ENCODE assay signal across 26 cellular contexts in genomic region chr17:56142781-56143180, GRCh38. TPM values are rescaled to one million over a fixed set of nuclear protein-coding genes. Genes with fewer than 3 reads are reported as not detected.
"Had no signal": no experiment of that assay in that cellular context is flagged by ENCODE, and none has a peak within 500 bp of the region (broad histone marks: within the 10 kb centered on the region; RNA-seq: fewer than 3 reads in every experiment).

No MANE protein-coding gene starts in this region.

- H3K36me3 ChIP-seq: brain microvascular endothelial cell, cardiac muscle cell had no signal

- H3K27me3 ChIP-seq: brain microvascular endothelial cell, cardiac muscle cell had no signal

- DNase-seq: activated CD4-positive, alpha-beta T cell treated with anti-CD3 and anti-CD28 coated beads for 48 hours; activated CD4-positive, alpha-beta T cell treated with anti-CD3 and anti-CD28 coated beads, Interleukin-2, amount 50 U/mL, for 4 hours; activated CD4-positive, CD25-positive, alpha-beta regulatory T cell treated with anti-CD3 and anti-CD28 coated beads, Interleukin-2, amount 50 U/mL, for 72 hours; activated CD8-positive, alpha-beta memory T cell treated with anti-CD3 and anti-CD28 coated beads, Interleukin-2, amount 50 U/mL, for 48 hours; activated CD8-positive, alpha-beta T cell treated with anti-CD3 and anti-CD28 coated beads, Interleukin-2, amount 10 ng/mL, durations not matched to agents 7 days and 5 days; activated naive CD4-positive, alpha-beta T cell; activated T-cell treated with anti-CD3 and anti-CD28 coated beads, Interleukin-2, amount 50 U/mL, for 1 hour; aorta; brain microvascular endothelial cell; cerebellar nuclear complex; KBM-7; NCI-H1092; NCI-H1417; NCI-H1930; NCI-H2171; NCI-H345; NCI-H510A; NCI-H526 treated with DMSO at 0.1 percent for 48 hours; OCI-M1; RPMI8226; SW 1271 had no signal

- H3K27ac ChIP-seq: brain microvascular endothelial cell, cardiac muscle cell, SK-N-MC had no signal

- H3K4me3 ChIP-seq: cardiac muscle cell, SK-N-MC had no signal

RNA-seq across cellular contexts. Expression of gene ANKFN1, which starts 10.5 kb away (rescaled TPM):
- total RNA-seq: activated CD8-positive, alpha-beta T cell treated with anti-CD3 and anti-CD28 coated beads, Interleukin-2, amount 10 ng/mL, durations not matched to agents 7 days and 5 days; LHCN-M2; Right ventricle myocardium inferior; T-helper 1 cell treated with Interleukin-12 subunit alpha and Interleukin-12 subunit beta and Interleukin-4 antibody, amounts not matched to agents 30 ng/mL and 1 ng/mL, for 36 hours had no signal
- polyA plus RNA-seq: cardiac muscle cell had no signal
